Comparison of ENCODE assay signal across 8 cellular contexts in the genomic region with DNA sequence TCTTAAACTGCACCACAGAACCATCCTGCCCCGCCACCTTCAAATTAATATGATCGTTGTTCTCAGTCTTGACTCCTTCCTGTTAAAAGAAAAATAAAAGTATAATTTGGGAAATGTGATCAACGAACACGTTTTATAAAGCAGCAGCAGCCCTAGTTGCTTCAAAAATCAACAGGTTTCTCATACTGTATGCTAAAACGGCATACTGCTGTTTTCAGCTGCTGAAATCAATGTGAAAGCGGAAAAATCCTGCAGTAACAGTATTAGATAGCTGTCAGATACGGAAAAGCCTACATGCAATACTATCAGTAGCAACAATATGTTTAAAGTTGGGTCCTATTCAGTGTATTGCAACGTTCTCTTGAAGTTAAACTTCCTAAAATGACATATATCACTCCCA. TPM values are rescaled to one million over a fixed set of nuclear protein-coding genes. Genes with fewer than 3 reads are reported as not detected.
DNase-seq lines count a peak whose midpoint lies in the region; ATAC-seq and TF ChIP-seq lines count a peak whose summit lies in the region.
"Had no signal": no experiment of that assay in that cellular context is flagged by ENCODE, and none has a peak within 500 bp of the region (broad histone marks: within the 10 kb centered on the region; RNA-seq: fewer than 3 reads in every experiment).

No MANE protein-coding gene starts in this region.

- no peak for DNase-seq in HFF-Myc (ENCODE audit: extremely low read depth, low read depth)
- no peak for DNase-seq in activated CD4-positive, alpha-beta memory T cell treated with anti-CD3 and anti-CD28 coated beads for 36 hours
- DNase-seq in stimulated activated effector memory CD8-positive, alpha-beta T cell treated with anti-CD3 and anti-CD28 coated beads, Interleukin-12 subunit alpha, Interleukin-12 subunit beta, amount 100 ng/mL, for 72 hours (ENCODE audit: low spot score in 2 of 2), result no peak
- DNase-seq in NCI-H2227 treated with DMSO at 0.1 percent for 48 hours (lab: John Stamatoyannopoulos, UW), result no peak
- DNase-seq in hypothalamus (lab: John Stamatoyannopoulos, UW), result no peak
- DNase-seq in A172 (ENCODE audit: low spot score), result no peak
- DNase-seq: T1000 had no signal

- POLR2A ChIA-PET in activated CD4-positive, alpha-beta memory T cell treated with anti-CD3 and anti-CD28 coated beads for 36 hours (lab: Charles Lee), result interaction anchor here (0.6 to 1.1 kb wide), 4 partner anchors 8 to 80 kb away, joined by 3 to 4 read pairs (median 3); partner anchors contain the start of genes GGA3 and MRPS7

- intact Hi-C loops in activated CD4-positive, alpha-beta memory T cell treated with anti-CD3 and anti-CD28 coated beads for 36 hours (cut with micrococcal nuclease), result loop anchor here (1.0 to 5.0 kb wide), 7 partner anchors 70 to 309 kb away; partner anchors contain the start of genes ATP5PD, FDXR, GGA3 and KCTD2

- peak overlapping the region; percentile 94 for H3K4me3 ChIP-seq in HFF-Myc (replicated peaks; ENCODE audit: low read depth, low read length)
- H3K4me3 ChIP-seq in iPS-11a (ENCODE audit: low read depth, low read length), result peak overlapping the region; percentile 89

- H3K4me1 Mint-ChIP-seq in activated CD4-positive, alpha-beta memory T cell treated with anti-CD3 and anti-CD28 coated beads for 36 hours (ENCODE audit: low read depth), result peaks cover 30% of the 10 kb centered on the region
- H3K4me1 Mint-ChIP-seq in stimulated activated effector memory CD8-positive, alpha-beta T cell treated with anti-CD3 and anti-CD28 coated beads, Interleukin-12 subunit alpha, Interleukin-12 subunit beta, amount 100 ng/mL, for 72 hours, result peaks cover 41% of the 10 kb centered on the region

- H3K27me3 Mint-ChIP-seq in activated CD4-positive, alpha-beta memory T cell treated with anti-CD3 and anti-CD28 coated beads for 36 hours, result no peaks in the 10 kb centered on the region

- H3K27ac Mint-ChIP-seq in activated CD4-positive, alpha-beta memory T cell treated with anti-CD3 and anti-CD28 coated beads for 36 hours, result peak overlapping the region; percentile 87
- peak overlapping the region; percentile 98 for H3K27ac Mint-ChIP-seq in stimulated activated effector memory CD8-positive, alpha-beta T cell treated with anti-CD3 and anti-CD28 coated beads, Interleukin-12 subunit alpha, Interleukin-12 subunit beta, amount 100 ng/mL, for 72 hours

- TF ChIP-seq CTCF in HFF-Myc (IDR thresholded peaks at IDR 0.05; ENCODE audit: low read depth, low read length, missing control alignments), result no peak

- peak overlapping the region; percentile 91 for H3K4me3 Mint-ChIP-seq in activated CD4-positive, alpha-beta memory T cell treated with anti-CD3 and anti-CD28 coated beads for 36 hours
- peak overlapping the region; percentile 82 for H3K4me3 Mint-ChIP-seq in stimulated activated effector memory CD8-positive, alpha-beta T cell treated with anti-CD3 and anti-CD28 coated beads, Interleukin-12 subunit alpha, Interleukin-12 subunit beta, amount 100 ng/mL, for 72 hours

- H3K36me3 Mint-ChIP-seq in activated CD4-positive, alpha-beta memory T cell treated with anti-CD3 and anti-CD28 coated beads for 36 hours, result peaks cover 29% of the 10 kb centered on the region
- H3K36me3 Mint-ChIP-seq in stimulated activated effector memory CD8-positive, alpha-beta T cell treated with anti-CD3 and anti-CD28 coated beads, Interleukin-12 subunit alpha, Interleukin-12 subunit beta, amount 100 ng/mL, for 72 hours, result peaks cover 69% of the 10 kb centered on the region

- no peaks in the 10 kb centered on the region for H3K9me3 Mint-ChIP-seq in activated CD4-positive, alpha-beta memory T cell treated with anti-CD3 and anti-CD28 coated beads for 36 hours
- no peaks in the 10 kb centered on the region for H3K9me3 Mint-ChIP-seq in stimulated activated effector memory CD8-positive, alpha-beta T cell treated with anti-CD3 and anti-CD28 coated beads, Interleukin-12 subunit alpha, Interleukin-12 subunit beta, amount 100 ng/mL, for 72 hours

- CTCF ChIA-PET in activated CD4-positive, alpha-beta memory T cell treated with anti-CD3 and anti-CD28 coated beads for 36 hours (lab: Charles Lee), result interaction anchor here (0.6 to 2.2 kb wide), 9 partner anchors 9 to 432 kb away, joined by 3 to 10 read pairs (median 4); partner anchors contain the start of genes NT5C and NUP85

- no peak for ATAC-seq in stimulated activated effector memory CD8-positive, alpha-beta T cell treated with anti-CD3 and anti-CD28 coated beads, Interleukin-12 subunit alpha, Interleukin-12 subunit beta, amount 100 ng/mL, for 72 hours

RNA-seq across cellular contexts. Expression of gene SUMO2, which starts 1.6 kb away (rescaled TPM):
- 100 to 1,000 TPM; 610 to 612 TPM for total RNA-seq in activated CD4-positive, alpha-beta memory T cell treated with anti-CD3 and anti-CD28 coated beads for 36 hours
- 201 and 239 TPM in 2 replicates for total RNA-seq in A172 (2014; rRNA removed; shearing (Covaris generic))

RNA-seq across cellular contexts. Expression of gene NUP85, which starts 24.4 kb away (rescaled TPM):
- total RNA-seq in activated CD4-positive, alpha-beta memory T cell treated with anti-CD3 and anti-CD28 coated beads for 36 hours, result 100 to 1,000 TPM; 125 to 132 TPM
- 55.6 and 59.1 TPM in 2 replicates for total RNA-seq in A172 (2014; rRNA removed; shearing (Covaris generic))

RNA-seq across cellular contexts. Expression of gene JPT1, which starts 26.8 kb away (rescaled TPM):
- total RNA-seq in activated CD4-positive, alpha-beta memory T cell treated with anti-CD3 and anti-CD28 coated beads for 36 hours, result 100 to 1,000 TPM; 263 to 267 TPM
- 626 and 687 TPM in 2 replicates for total RNA-seq in A172 (2014; rRNA removed; shearing (Covaris generic))

RNA-seq across cellular contexts. Expression of gene NT5C, which starts 49.6 kb away (rescaled TPM):
- total RNA-seq in activated CD4-positive, alpha-beta memory T cell treated with anti-CD3 and anti-CD28 coated beads for 36 hours, result 10 to 100 TPM; 65.2 to 70.8 TPM
- 73.6 and 83.9 TPM in 2 replicates for total RNA-seq in A172 (2014; rRNA removed; shearing (Covaris generic))
